Comparison of ENCODE assay signal across 1 cellular context in the genomic region with DNA sequence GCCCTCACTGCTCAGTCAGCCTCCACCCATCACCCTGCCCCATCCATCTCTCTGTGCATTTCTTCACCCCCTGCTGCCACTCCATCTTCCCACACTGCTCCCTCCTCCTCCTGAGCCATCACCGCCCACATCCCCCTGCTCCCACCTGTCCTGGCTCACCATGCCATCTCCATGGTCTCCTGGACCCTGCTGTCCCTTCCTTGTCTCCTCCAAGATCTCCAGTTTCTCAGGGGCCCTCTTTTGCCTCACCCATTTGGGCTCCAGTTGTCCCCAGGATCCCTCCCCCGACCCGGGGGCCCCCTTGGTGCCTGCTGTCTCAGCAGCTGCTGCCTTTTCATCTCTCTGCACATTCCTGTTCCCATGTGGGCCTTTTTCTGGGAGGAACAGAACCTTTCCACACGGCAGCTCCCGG.
TF ChIP-seq lines count a peak whose summit lies in the region.

No MANE protein-coding gene starts in this region.

TF ChIP-seq in GM23338, 12 proteins besides CTCF, POLR2A, EP300 and RAD21 (continued from another document):
- TF ChIP-seq, protein P1, sequence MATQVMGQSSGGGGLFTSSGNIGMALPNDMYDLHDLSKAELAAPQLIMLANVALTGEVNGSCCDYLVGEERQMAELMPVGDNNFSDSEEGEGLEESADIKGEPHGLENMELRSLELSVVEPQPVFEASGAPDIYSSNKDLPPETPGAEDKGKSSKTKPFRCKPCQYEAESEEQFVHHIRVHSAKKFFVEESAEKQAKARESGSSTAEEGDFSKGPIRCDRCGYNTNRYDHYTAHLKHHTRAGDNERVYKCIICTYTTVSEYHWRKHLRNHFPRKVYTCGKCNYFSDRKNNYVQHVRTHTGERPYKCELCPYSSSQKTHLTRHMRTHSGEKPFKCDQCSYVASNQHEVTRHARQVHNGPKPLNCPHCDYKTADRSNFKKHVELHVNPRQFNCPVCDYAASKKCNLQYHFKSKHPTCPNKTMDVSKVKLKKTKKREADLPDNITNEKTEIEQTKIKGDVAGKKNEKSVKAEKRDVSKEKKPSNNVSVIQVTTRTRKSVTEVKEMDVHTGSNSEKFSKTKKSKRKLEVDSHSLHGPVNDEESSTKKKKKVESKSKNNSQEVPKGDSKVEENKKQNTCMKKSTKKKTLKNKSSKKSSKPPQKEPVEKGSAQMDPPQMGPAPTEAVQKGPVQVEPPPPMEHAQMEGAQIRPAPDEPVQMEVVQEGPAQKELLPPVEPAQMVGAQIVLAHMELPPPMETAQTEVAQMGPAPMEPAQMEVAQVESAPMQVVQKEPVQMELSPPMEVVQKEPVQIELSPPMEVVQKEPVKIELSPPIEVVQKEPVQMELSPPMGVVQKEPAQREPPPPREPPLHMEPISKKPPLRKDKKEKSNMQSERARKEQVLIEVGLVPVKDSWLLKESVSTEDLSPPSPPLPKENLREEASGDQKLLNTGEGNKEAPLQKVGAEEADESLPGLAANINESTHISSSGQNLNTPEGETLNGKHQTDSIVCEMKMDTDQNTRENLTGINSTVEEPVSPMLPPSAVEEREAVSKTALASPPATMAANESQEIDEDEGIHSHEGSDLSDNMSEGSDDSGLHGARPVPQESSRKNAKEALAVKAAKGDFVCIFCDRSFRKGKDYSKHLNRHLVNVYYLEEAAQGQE (IDR thresholded peaks at IDR 0.05; ENCODE audit: unreplicated experiment) = no peak
- no peak for TF ChIP-seq EZH2 (IDR thresholded peaks at IDR 0.05; ENCODE audit: low read depth, unreplicated experiment)
- no peak for TF ChIP-seq NANOG (IDR thresholded peaks at IDR 0.05; ENCODE audit: borderline replicate concordance)
- no peak for TF ChIP-seq POLR2AphosphoS5 (IDR thresholded peaks at IDR 0.05; ENCODE audit: low read depth)
- TF ChIP-seq STAT1 (IDR thresholded peaks at IDR 0.05; ENCODE audit: unreplicated experiment) = no peak
- no peak for TF ChIP-seq EZH2phosphoT487 (IDR thresholded peaks at IDR 0.05; ENCODE audit: unreplicated experiment)
- no peak for TF ChIP-seq ZNF331 (CRISPR knock-in tag; IDR thresholded peaks at IDR 0.05; ENCODE audit: low read depth)
- TF ChIP-seq ZNF462 (CRISPR knock-in tag; IDR thresholded peaks at IDR 0.05) = no peak
- no peak for TF ChIP-seq ZNF114 (CRISPR knock-in tag; IDR thresholded peaks at IDR 0.05)
- TF ChIP-seq CREB1 (CRISPR knock-in tag; IDR thresholded peaks at IDR 0.05; ENCODE audit: low read depth) = no peak
